In the genomic region with DNA sequence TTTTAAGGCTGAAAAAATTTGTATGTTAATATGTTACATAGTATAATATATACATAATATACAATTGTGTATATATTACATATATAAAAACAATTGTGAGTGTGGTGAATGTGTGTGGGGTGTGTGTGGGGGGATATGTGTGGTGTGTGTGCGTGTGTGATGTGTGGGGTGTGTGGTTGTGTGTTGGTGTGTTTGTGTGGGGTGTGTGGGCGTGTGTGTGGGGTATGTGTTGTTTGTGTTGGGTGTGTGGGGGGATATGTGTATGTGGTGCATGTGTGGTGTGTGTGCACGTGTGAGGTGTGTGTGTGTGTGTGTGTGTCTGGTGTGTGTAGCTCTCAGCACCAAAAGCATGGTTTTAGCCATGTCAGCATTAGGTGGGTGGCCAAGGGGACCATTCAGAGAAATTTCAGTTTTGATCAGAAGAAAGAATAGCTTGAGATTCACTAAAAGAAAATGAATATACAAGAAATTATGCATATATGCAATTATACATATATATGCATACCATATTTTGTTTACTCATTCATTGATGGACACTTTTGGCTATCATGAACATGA, we compare ENCODE assay signal across 27 cellular contexts.
"Had no signal": no experiment of that assay in that cellular context is flagged by ENCODE, and none has a peak within 500 bp of the region (broad histone marks: within the 10 kb centered on the region; RNA-seq: fewer than 3 reads in every experiment).

No MANE protein-coding gene starts in this region.

- FAIRE-seq: islet of Langerhans, kidney had no signal

- H3K27ac ChIP-seq: left lung, right atrium auricular region, skin epidermis, stomach, testis, thyroid gland, transverse colon, upper lobe of right lung had no signal

- ATAC-seq: left colon; left lung; mucosa of descending colon; naive thymus-derived CD4-positive, alpha-beta T cell; sciatic nerve; stimulated activated naive B cell treated with anti-CD40 and anti-IgM and Interleukin-4, amounts not matched to agents 10 μg/mL and 1 μg/mL and 100 μg/mL, for 72 hours; stimulated activated naive CD8-positive, alpha-beta T cell treated with anti-CD3 and anti-CD28 coated beads, Interleukin-15, Interleukin-2, amounts not matched to agents 100 U/mL and 50 U/mL, for 24 hours; upper lobe of right lung had no signal

- H3K36me3 ChIP-seq: left lung, ovary, right atrium auricular region, stomach, thyroid gland, transverse colon, upper lobe of right lung, uterus had no signal

- DNase-seq: hypothalamus; immature natural killer cell; kidney; left colon; left lung; mesendoderm; midbrain; mucosa of descending colon; naive thymus-derived CD4-positive, alpha-beta T cell; ovary; stimulated activated CD4-positive, alpha-beta T cell treated with anti-CD3 and anti-CD28 coated beads, Interleukin-12 subunit alpha, Interleukin-12 subunit beta, amount 100 ng/mL, for 4 hours; stimulated activated CD4-positive, alpha-beta T cell treated with anti-CD3 and anti-CD28 coated beads, Interleukin-15, amount 100 ng/mL, for 24 hours; stimulated activated CD4-positive, alpha-beta T cell treated with anti-CD3 and anti-CD28 coated beads, Interleukin-2, amount 100 ng/mL, for 24 hours; stimulated activated CD4-positive, alpha-beta T cell treated with anti-CD3 and anti-CD28 coated beads, Interleukin-4, amount 100 ng/mL, for 1 hour; stimulated activated naive B cell treated with anti-CD40 and anti-IgM and Interleukin-4, amounts not matched to agents 10 μg/mL and 1 μg/mL and 100 μg/mL, for 72 hours; stimulated activated naive CD8-positive, alpha-beta T cell treated with anti-CD3 and anti-CD28 coated beads, Interleukin-15, Interleukin-2, amounts not matched to agents 100 U/mL and 50 U/mL, for 24 hours; stomach; testis; thyroid gland; transverse colon; upper lobe of right lung; uterus had no signal

- H3K4me3 ChIP-seq: left lung, lung, mucosa of descending colon, ovary, right atrium auricular region, skin epidermis, stomach, testis, thyroid gland, transverse colon, upper lobe of right lung, uterus had no signal

- H3K9me3 ChIP-seq: left lung, mucosa of descending colon, ovary, right atrium auricular region, stomach, testis, thyroid gland, transverse colon, upper lobe of right lung, uterus had no signal

- H3K4me1 ChIP-seq: left lung, right atrium auricular region, stomach, transverse colon, upper lobe of right lung, uterus had no signal

- H3K27me3 ChIP-seq: left lung, ovary, right atrium auricular region, stomach, testis, thyroid gland, upper lobe of right lung, uterus had no signal
